Comparison of ENCODE assay signal across 1 cellular context in the genomic region with DNA sequence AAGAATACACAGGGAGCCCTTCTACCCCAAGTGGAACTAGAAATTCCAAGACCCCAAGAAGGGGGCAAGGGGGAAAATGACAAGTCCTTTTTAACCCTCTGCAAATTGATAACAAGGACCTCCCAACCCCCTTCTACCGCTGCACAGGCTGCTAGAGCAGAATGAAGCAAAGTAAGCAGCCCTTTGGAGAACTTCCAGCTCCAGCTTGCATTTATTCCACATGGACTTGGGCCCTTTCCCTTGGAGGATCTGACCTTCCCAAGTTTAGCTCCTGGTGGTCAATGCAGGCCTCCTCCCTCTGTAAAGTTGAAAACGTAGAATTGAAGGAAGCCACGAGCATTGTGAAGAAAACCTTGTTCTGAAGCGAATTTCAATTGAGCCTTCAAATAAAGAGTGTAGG.
TF ChIP-seq lines count a peak whose summit lies in the region.

No MANE protein-coding gene starts in this region.

TF ChIP-seq in SK-N-SH, 30 proteins besides CTCF, POLR2A, EP300 and RAD21 (continued from another document):
- TF ChIP-seq, protein P1, sequence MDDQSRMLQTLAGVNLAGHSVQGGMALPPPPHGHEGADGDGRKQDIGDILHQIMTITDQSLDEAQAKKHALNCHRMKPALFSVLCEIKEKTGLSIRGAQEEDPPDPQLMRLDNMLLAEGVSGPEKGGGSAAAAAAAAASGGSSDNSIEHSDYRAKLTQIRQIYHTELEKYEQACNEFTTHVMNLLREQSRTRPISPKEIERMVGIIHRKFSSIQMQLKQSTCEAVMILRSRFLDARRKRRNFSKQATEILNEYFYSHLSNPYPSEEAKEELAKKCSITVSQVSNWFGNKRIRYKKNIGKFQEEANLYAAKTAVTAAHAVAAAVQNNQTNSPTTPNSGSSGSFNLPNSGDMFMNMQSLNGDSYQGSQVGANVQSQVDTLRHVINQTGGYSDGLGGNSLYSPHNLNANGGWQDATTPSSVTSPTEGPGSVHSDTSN (IDR thresholded peaks at IDR 0.05), result no peak
- TF ChIP-seq FOXM1 (IDR thresholded peaks at IDR 0.05; ENCODE audit: low read depth), result no peak
